17 cellular contexts compared by ENCODE assay signal in genomic region chr12:8773456-8773855, GRCh38. TPM values are rescaled to one million over a fixed set of nuclear protein-coding genes. Genes with fewer than 3 reads are reported as not detected.
"Had no signal": no experiment of that assay in that cellular context is flagged by ENCODE, and none has a peak within 500 bp of the region (broad histone marks: within the 10 kb centered on the region; RNA-seq: fewer than 3 reads in every experiment).

No MANE protein-coding gene starts in this region.

- H3K9me3 ChIP-seq: esophagus muscularis mucosa, lower lobe of right lung, tibial nerve, uterus had no signal

- H3K4me1 Mint-ChIP-seq: activated naive CD8-positive, alpha-beta T cell treated with anti-CD3 and anti-CD28 coated beads, Interleukin-2, amount 10 ng/mL, durations not matched to agents 7 days and 5 days; stimulated activated memory B cell treated with anti-CD40 and anti-IgM and Interleukin-4, amounts not matched to agents 10 μg/mL and 1 μg/mL and 100 μg/mL, for 72 hours; T-cell had no signal

- ATAC-seq: lower lobe of right lung; stimulated activated memory B cell treated with anti-CD40 and anti-IgM and Interleukin-4, amounts not matched to agents 10 μg/mL and 1 μg/mL and 100 μg/mL, for 72 hours; T-cell had no signal

- H3K27ac Mint-ChIP-seq: activated naive CD8-positive, alpha-beta T cell treated with anti-CD3 and anti-CD28 coated beads, Interleukin-2, amount 10 ng/mL, durations not matched to agents 7 days and 5 days; activated T-helper 1 cell treated with anti-CD3 and anti-CD28 coated beads, Interleukin-12 subunit alpha, Interleukin-12 subunit beta, Interleukin-2, Interleukin-4 antibody, amounts not matched to agents 30 ng/mL and 10 ng/mL and 1 ng/mL, durations not matched to agents 14 hours and 24 hours and 36 hours; mesothelial cell of epicardium; stimulated activated memory B cell treated with anti-CD40 and anti-IgM and Interleukin-4, amounts not matched to agents 10 μg/mL and 1 μg/mL and 100 μg/mL, for 72 hours; T-cell had no signal

- H3K4me3 Mint-ChIP-seq: activated naive CD8-positive, alpha-beta T cell treated with anti-CD3 and anti-CD28 coated beads, Interleukin-2, amount 10 ng/mL, durations not matched to agents 7 days and 5 days; activated T-helper 1 cell treated with anti-CD3 and anti-CD28 coated beads, Interleukin-12 subunit alpha, Interleukin-12 subunit beta, Interleukin-2, Interleukin-4 antibody, amounts not matched to agents 30 ng/mL and 10 ng/mL and 1 ng/mL, durations not matched to agents 14 hours and 24 hours and 36 hours; mesothelial cell of epicardium; stimulated activated memory B cell treated with anti-CD40 and anti-IgM and Interleukin-4, amounts not matched to agents 10 μg/mL and 1 μg/mL and 100 μg/mL, for 72 hours; T-cell had no signal

- DNase-seq: activated CD4-positive, CD25-positive, alpha-beta regulatory T cell treated with anti-CD3 and anti-CD28 coated beads, Interleukin-2, amount 50 U/mL, for 72 hours; activated naive CD8-positive, alpha-beta T cell treated with anti-CD3 and anti-CD28 coated beads, Interleukin-2, amount 10 ng/mL, durations not matched to agents 7 days and 5 days; anterior cingulate cortex; kidney glomerular epithelial cell; lower lobe of right lung; stimulated activated CD4-positive, alpha-beta T cell treated with anti-CD3 and anti-CD28 coated beads, Interleukin-2, amount 100 ng/mL, for 48 hours; T-cell; T1000; uterus had no signal

- H3K27me3 Mint-ChIP-seq: activated naive CD8-positive, alpha-beta T cell treated with anti-CD3 and anti-CD28 coated beads, Interleukin-2, amount 10 ng/mL, durations not matched to agents 7 days and 5 days; stimulated activated memory B cell treated with anti-CD40 and anti-IgM and Interleukin-4, amounts not matched to agents 10 μg/mL and 1 μg/mL and 100 μg/mL, for 72 hours; T-cell had no signal

- H3K27me3 ChIP-seq: esophagus muscularis mucosa, tibial nerve, uterus had no signal

- H3K4me1 ChIP-seq: lower lobe of right lung, uterus had no signal

- H3K36me3 Mint-ChIP-seq: activated naive CD8-positive, alpha-beta T cell treated with anti-CD3 and anti-CD28 coated beads, Interleukin-2, amount 10 ng/mL, durations not matched to agents 7 days and 5 days had no signal

- H3K9me3 Mint-ChIP-seq: activated naive CD8-positive, alpha-beta T cell treated with anti-CD3 and anti-CD28 coated beads, Interleukin-2, amount 10 ng/mL, durations not matched to agents 7 days and 5 days; activated T-helper 1 cell treated with anti-CD3 and anti-CD28 coated beads, Interleukin-12 subunit alpha, Interleukin-12 subunit beta, Interleukin-2, Interleukin-4 antibody, amounts not matched to agents 30 ng/mL and 10 ng/mL and 1 ng/mL, durations not matched to agents 14 hours and 24 hours and 36 hours; mesothelial cell of epicardium; stimulated activated memory B cell treated with anti-CD40 and anti-IgM and Interleukin-4, amounts not matched to agents 10 μg/mL and 1 μg/mL and 100 μg/mL, for 72 hours; T-cell had no signal

- H3K36me3 ChIP-seq: uterus had no signal

- H3K27ac ChIP-seq: esophagus muscularis mucosa, lower lobe of right lung, uterus had no signal

- H3K4me3 ChIP-seq: esophagus muscularis mucosa, lower lobe of right lung, tibial nerve, uterus had no signal

RNA-seq across cellular contexts. Expression of gene A2ML1, which starts 49.0 kb away (rescaled TPM):
- total RNA-seq: activated CD8-positive, alpha-beta memory T cell treated with anti-CD3 and anti-CD28 coated beads for 36 hours; activated naive CD8-positive, alpha-beta T cell treated with anti-CD3 and anti-CD28 coated beads, Interleukin-2, amount 10 ng/mL, durations not matched to agents 7 days and 5 days; activated T-helper 1 cell treated with anti-CD3 and anti-CD28 coated beads, Interleukin-12 subunit alpha, Interleukin-12 subunit beta, Interleukin-2, Interleukin-4 antibody, amounts not matched to agents 30 ng/mL and 10 ng/mL and 1 ng/mL, durations not matched to agents 14 hours and 24 hours and 36 hours; lower lobe of right lung; pulmonary artery endothelial cell; T-cell had no signal
- polyA plus RNA-seq: neural cell had no signal
